ENCODE assay signal across 8 cellular contexts in the genomic region with DNA sequence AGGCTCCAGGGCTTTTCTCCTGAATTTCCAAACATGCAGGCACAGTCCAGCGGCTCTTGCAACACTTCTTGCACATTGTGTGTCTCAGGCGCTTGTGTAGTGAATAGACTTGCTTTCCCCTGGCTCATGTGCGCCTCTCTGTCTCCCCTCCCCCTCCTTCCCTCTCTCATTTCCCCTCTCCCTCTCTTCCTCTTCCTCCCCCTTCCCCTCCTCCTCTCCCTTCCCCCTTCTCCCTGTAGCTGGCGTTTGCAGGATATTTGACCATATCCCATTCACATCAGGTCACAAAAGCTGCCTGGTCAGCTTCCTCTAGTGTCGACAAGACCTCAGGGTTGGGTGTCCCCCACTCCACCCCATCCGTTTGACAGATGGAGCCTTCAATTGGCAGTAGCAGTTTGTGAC. TPM values are rescaled to one million over a fixed set of nuclear protein-coding genes. Genes with fewer than 3 reads are reported as not detected.
DNase-seq lines count a peak whose midpoint lies in the region; ATAC-seq and TF ChIP-seq lines count a peak whose summit lies in the region.

No MANE protein-coding gene starts in this region.

- no peak for TF ChIP-seq CTCF in fibroblast of mammary gland (conservative IDR thresholded peaks at IDR 0.05; ENCODE audit: control insufficient read depth, insufficient read depth, low read depth, low read length)

- H3K4me3 ChIP-seq in fibroblast of mammary gland (ENCODE audit: control insufficient read depth, low read depth, low read length), result no peak overlapping the region

- DNase-seq in DMS79 treated with DMSO at 0.1 percent for 48 hours (lab: John Stamatoyannopoulos, UW), result peak; percentile 0
- DNase-seq in DMS79 (lab: John Stamatoyannopoulos, UW), result no peak
- DNase-seq in RPMI8226, result peak; percentile 19
- peak; percentile 46 for DNase-seq in fibroblast of mammary gland (ENCODE audit: low read depth)
- DNase-seq in sciatic nerve (ENCODE audit: low spot score), result no peak
- DNase-seq in NCI-H345 (lab: John Stamatoyannopoulos, UW), result no peak

- intact Hi-C loops in sciatic nerve (cut with DNase I), result no loop called here

- ATAC-seq in sciatic nerve, result peak; percentile 47
- ATAC-seq in HG02759 (IDR thresholded peaks at IDR 0.05; ENCODE audit: unreplicated experiment), result no peak
- ATAC-seq in GM19395 (IDR thresholded peaks at IDR 0.05; ENCODE audit: unreplicated experiment), result no peak

RNA-seq across cellular contexts. Expression of a gene that starts 2.4 kb away (rescaled TPM):
- 7.0 TPM for total RNA-seq in sciatic nerve

RNA-seq across cellular contexts. Expression of a gene that starts 30.8 kb away (rescaled TPM):
- 6.6 TPM for total RNA-seq in sciatic nerve

Comparison
In these comparisons a context has a peak if more than half of its experiments do, and no peak if none do; other contexts are left out.
1. DNase-seq: peak in DMS79 treated with DMSO at 0.1 percent for 48 hours (single experiment), RPMI8226 (single experiment) and fibroblast of mammary gland (single experiment); none in DMS79 (single experiment), sciatic nerve (single experiment) and NCI-H345 (single experiment).